ENCODE assay signal across 1 cellular context in genomic region chr18:49911414-49911813, GRCh38.
TF ChIP-seq lines count a peak whose summit lies in the region.

No MANE protein-coding gene starts in this region.

TF ChIP-seq in HepG2, 621 proteins besides CTCF, POLR2A, EP300 and RAD21 (continued from another document and continues in another):
- TF ChIP-seq HHEX (CRISPR knock-in tag; IDR thresholded peaks at IDR 0.05) (peak; percentile 47; the same call in 1 of the 2 replicates), HOXA7 (CRISPR knock-in tag; IDR thresholded peaks at IDR 0.05) (no peak), SIN3A (IDR thresholded peaks at IDR 0.05; ENCODE audit: borderline replicate concordance, low read depth, low read length) (no peak), ZNF609 (CRISPR knock-in tag; IDR thresholded peaks at IDR 0.05; ENCODE audit: borderline replicate concordance) (peak; percentile 46; the same call in 1 of the 2 replicates), HMG20A (CRISPR knock-in tag; IDR thresholded peaks at IDR 0.05; ENCODE audit: borderline replicate concordance) (peak; percentile 45; the same call in 1 of the 2 replicates), ARNTL (CRISPR knock-in tag; IDR thresholded peaks at IDR 0.05) (no peak), FOXP4 (CRISPR knock-in tag; IDR thresholded peaks at IDR 0.05) (peak; percentile 50; the same call in 1 of the 2 replicates), MAZ (IDR thresholded peaks at IDR 0.05; ENCODE audit: borderline replicate concordance, low read depth, low read length) (no peak), MAZ (CRISPR knock-in tag; IDR thresholded peaks at IDR 0.05; ENCODE audit: low read depth) (no peak), SNAPC2 (CRISPR knock-in tag; IDR thresholded peaks at IDR 0.05) (no peak), IRF1 (CRISPR knock-in tag; IDR thresholded peaks at IDR 0.05; ENCODE audit: low read depth) (no peak), NPAS2 (CRISPR knock-in tag; IDR thresholded peaks at IDR 0.05; ENCODE audit: borderline replicate concordance) (no peak), MYNN (CRISPR knock-in tag; IDR thresholded peaks at IDR 0.05; ENCODE audit: low read depth) (no peak), ZFY (CRISPR knock-in tag; IDR thresholded peaks at IDR 0.05) (no peak), HOXA5 (CRISPR knock-in tag; IDR thresholded peaks at IDR 0.05) (no peak), ETV6 (CRISPR knock-in tag; conservative IDR thresholded peaks at IDR 0.05) (no peak), CREBL2 (CRISPR knock-in tag; IDR thresholded peaks at IDR 0.05; ENCODE audit: borderline replicate concordance) (no peak), MATR3 (CRISPR knock-in tag; IDR thresholded peaks at IDR 0.05) (no peak), KMT2B (CRISPR knock-in tag; IDR thresholded peaks at IDR 0.05) (no peak), HNRNPUL1 (IDR thresholded peaks at IDR 0.05; ENCODE audit: low read depth, low read length) (no peak), CBFB (CRISPR knock-in tag; IDR thresholded peaks at IDR 0.05) (no peak), ZNF572 (CRISPR knock-in tag; IDR thresholded peaks at IDR 0.05) (no peak), ADNP (CRISPR knock-in tag; IDR thresholded peaks at IDR 0.05) (no peak), ZNF207 (IDR thresholded peaks at IDR 0.05; ENCODE audit: borderline replicate concordance) (no peak), ZNF589 (CRISPR knock-in tag; conservative IDR thresholded peaks at IDR 0.05) (no peak), RARA (CRISPR knock-in tag; IDR thresholded peaks at IDR 0.05) (peak; percentile 57; the same call in 1 of the 2 replicates), ZNF251 (CRISPR knock-in tag; IDR thresholded peaks at IDR 0.05) (no peak), ZNF597 (CRISPR knock-in tag; IDR thresholded peaks at IDR 0.05) (no peak), PRPF4 (IDR thresholded peaks at IDR 0.05; ENCODE audit: low read depth, low read length, poor library complexity, severe bottlenecking) (no peak), KDM6A (CRISPR knock-in tag; IDR thresholded peaks at IDR 0.05; ENCODE audit: low read depth) (no peak), NCOA5 (CRISPR knock-in tag; IDR thresholded peaks at IDR 0.05) (no peak), SKI (IDR thresholded peaks at IDR 0.05; ENCODE audit: partially characterized antibody) (no peak), BRCA1 (CRISPR knock-in tag; IDR thresholded peaks at IDR 0.05) (no peak)
- TF ChIP-seq, protein P1, sequence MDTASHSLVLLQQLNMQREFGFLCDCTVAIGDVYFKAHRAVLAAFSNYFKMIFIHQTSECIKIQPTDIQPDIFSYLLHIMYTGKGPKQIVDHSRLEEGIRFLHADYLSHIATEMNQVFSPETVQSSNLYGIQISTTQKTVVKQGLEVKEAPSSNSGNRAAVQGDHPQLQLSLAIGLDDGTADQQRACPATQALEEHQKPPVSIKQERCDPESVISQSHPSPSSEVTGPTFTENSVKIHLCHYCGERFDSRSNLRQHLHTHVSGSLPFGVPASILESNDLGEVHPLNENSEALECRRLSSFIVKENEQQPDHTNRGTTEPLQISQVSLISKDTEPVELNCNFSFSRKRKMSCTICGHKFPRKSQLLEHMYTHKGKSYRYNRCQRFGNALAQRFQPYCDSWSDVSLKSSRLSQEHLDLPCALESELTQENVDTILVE (CRISPR knock-in tag; IDR thresholded peaks at IDR 0.05) = no peak
- TF ChIP-seq, protein P2, sequence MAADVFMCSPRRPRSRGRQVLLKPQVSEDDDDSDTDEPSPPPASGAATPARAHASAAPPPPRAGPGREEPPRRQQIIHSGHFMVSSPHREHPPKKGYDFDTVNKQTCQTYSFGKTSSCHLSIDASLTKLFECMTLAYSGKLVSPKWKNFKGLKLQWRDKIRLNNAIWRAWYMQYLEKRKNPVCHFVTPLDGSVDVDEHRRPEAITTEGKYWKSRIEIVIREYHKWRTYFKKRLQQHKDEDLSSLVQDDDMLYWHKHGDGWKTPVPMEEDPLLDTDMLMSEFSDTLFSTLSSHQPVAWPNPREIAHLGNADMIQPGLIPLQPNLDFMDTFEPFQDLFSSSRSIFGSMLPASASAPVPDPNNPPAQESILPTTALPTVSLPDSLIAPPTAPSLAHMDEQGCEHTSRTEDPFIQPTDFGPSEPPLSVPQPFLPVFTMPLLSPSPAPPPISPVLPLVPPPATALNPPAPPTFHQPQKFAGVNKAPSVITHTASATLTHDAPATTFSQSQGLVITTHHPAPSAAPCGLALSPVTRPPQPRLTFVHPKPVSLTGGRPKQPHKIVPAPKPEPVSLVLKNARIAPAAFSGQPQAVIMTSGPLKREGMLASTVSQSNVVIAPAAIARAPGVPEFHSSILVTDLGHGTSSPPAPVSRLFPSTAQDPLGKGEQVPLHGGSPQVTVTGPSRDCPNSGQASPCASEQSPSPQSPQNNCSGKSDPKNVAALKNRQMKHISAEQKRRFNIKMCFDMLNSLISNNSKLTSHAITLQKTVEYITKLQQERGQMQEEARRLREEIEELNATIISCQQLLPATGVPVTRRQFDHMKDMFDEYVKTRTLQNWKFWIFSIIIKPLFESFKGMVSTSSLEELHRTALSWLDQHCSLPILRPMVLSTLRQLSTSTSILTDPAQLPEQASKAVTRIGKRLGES (CRISPR knock-in tag; IDR thresholded peaks at IDR 0.05; ENCODE audit: borderline replicate concordance) = no peak
- TF ChIP-seq, protein P3, sequence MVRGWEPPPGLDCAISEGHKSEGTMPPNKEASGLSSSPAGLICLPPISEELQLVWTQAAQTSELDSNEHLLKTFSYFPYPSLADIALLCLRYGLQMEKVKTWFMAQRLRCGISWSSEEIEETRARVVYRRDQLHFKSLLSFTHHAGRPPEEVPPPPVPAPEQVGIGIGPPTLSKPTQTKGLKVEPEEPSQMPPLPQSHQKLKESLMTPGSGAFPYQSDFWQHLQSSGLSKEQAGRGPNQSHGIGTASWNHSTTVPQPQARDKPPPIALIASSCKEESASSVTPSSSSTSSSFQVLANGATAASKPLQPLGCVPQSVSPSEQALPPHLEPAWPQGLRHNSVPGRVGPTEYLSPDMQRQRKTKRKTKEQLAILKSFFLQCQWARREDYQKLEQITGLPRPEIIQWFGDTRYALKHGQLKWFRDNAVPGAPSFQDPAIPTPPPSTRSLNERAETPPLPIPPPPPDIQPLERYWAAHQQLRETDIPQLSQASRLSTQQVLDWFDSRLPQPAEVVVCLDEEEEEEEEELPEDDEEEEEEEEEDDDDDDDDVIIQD (CRISPR knock-in tag; IDR thresholded peaks at IDR 0.05; ENCODE audit: low read depth) = no peak
- TF ChIP-seq, protein P4, sequence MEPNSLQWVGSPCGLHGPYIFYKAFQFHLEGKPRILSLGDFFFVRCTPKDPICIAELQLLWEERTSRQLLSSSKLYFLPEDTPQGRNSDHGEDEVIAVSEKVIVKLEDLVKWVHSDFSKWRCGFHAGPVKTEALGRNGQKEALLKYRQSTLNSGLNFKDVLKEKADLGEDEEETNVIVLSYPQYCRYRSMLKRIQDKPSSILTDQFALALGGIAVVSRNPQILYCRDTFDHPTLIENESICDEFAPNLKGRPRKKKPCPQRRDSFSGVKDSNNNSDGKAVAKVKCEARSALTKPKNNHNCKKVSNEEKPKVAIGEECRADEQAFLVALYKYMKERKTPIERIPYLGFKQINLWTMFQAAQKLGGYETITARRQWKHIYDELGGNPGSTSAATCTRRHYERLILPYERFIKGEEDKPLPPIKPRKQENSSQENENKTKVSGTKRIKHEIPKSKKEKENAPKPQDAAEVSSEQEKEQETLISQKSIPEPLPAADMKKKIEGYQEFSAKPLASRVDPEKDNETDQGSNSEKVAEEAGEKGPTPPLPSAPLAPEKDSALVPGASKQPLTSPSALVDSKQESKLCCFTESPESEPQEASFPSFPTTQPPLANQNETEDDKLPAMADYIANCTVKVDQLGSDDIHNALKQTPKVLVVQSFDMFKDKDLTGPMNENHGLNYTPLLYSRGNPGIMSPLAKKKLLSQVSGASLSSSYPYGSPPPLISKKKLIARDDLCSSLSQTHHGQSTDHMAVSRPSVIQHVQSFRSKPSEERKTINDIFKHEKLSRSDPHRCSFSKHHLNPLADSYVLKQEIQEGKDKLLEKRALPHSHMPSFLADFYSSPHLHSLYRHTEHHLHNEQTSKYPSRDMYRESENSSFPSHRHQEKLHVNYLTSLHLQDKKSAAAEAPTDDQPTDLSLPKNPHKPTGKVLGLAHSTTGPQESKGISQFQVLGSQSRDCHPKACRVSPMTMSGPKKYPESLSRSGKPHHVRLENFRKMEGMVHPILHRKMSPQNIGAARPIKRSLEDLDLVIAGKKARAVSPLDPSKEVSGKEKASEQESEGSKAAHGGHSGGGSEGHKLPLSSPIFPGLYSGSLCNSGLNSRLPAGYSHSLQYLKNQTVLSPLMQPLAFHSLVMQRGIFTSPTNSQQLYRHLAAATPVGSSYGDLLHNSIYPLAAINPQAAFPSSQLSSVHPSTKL (CRISPR knock-in tag; IDR thresholded peaks at IDR 0.05) = peak; percentile 80
